ENCODE assay signal across 8 cellular contexts in the genomic region with DNA sequence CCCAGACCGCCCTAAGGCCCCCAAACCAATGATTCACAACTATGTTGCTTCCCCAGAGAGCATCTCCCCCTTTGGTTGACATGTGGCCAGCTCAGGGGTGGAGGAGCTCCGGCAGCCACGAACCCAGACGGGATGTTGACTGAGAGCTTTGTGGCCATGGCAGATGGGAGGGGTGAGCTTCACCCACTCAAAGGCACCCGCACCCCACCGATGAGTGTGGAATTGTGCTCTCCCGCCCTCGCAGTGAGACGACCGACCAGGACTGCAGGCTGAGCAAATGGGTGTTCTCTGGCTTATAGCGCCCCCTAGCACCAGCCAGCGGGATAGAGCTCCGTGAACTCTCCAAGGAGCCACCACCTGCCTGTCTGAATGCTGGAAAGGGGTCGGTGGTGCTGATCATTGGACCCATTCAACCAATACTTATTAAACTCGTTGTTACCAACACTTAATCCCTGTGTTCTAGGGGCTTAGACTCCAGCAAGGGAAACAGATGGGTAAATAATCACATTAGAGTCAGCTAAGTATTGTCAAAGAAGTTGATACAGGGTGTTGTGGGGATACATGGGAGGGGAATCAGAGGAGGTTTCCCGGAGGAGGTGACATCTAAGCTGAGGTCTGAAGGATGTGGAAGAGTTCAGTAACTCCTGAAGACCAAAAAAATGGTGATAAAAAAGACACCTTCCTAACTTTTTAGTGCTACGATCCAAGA. TPM values are rescaled to one million over a fixed set of nuclear protein-coding genes. Genes with fewer than 3 reads are reported as not detected.
DNase-seq lines count a peak whose midpoint lies in the region; ATAC-seq and TF ChIP-seq lines count a peak whose summit lies in the region.

No MANE protein-coding gene starts in this region.

- no peaks in the 10 kb centered on the region for H3K36me3 Mint-ChIP-seq in activated T-helper 17 cell treated with anti-CD3 and anti-CD28 coated beads, Interleukin-2, amount 50 U/mL, for 72 hours (ENCODE audit: low read depth)

- no peaks in the 10 kb centered on the region for H3K9me2 ChIP-seq in PC-3 (replicated peaks; ENCODE audit: low read length)

- H3K27me3 ChIP-seq in PC-3 (ENCODE audit: low read length) (peaks cover 2% of the 10 kb centered on the region; the same call in 1 of the 2 replicates), thoracic aorta (replicated peaks; ENCODE audit: insufficient read depth) (no peaks in the 10 kb centered on the region)

- POLR2A ChIA-PET in PC-3 (lab: Charles Lee; ENCODE audit: unreplicated experiment), result no interaction called here

- H3K36me3 ChIP-seq in PC-3 (ENCODE audit: low read depth, low read length), result no peaks in the 10 kb centered on the region
- no peaks in the 10 kb centered on the region for H3K36me3 ChIP-seq in thoracic aorta

- peak; percentile 53 for TF ChIP-seq CTCF in PC-3 (conservative IDR thresholded peaks at IDR 0.05; ENCODE audit: low read depth, low read length)
- TF ChIP-seq CTCF in thoracic aorta (IDR thresholded peaks at IDR 0.05), result peak; percentile 90

- no peaks in the 10 kb centered on the region for H3K9me3 Mint-ChIP-seq in activated T-helper 17 cell treated with anti-CD3 and anti-CD28 coated beads, Interleukin-2, amount 50 U/mL, for 72 hours

- no peak for ATAC-seq in PC-3
- ATAC-seq in activated T-helper 17 cell treated with anti-CD3 and anti-CD28 coated beads, Interleukin-2, amount 50 U/mL, for 72 hours (replicated peaks), result peak; percentile 75
- ATAC-seq in thoracic aorta (ENCODE audit: insufficient number of reproducible peaks, low FRiP score, low read depth), result no peak
- ATAC-seq in GM18502 (IDR thresholded peaks at IDR 0.05; ENCODE audit: poor library complexity, unreplicated experiment), result no peak

- H4K20me1 ChIP-seq in PC-3 (ENCODE audit: low read length), result no peaks in the 10 kb centered on the region

- H3K9me3 ChIP-seq in PC-3 (ENCODE audit: low read length) (no peaks in the 10 kb centered on the region), thoracic aorta (no peaks in the 10 kb centered on the region)

- H3K4me1 Mint-ChIP-seq in activated T-helper 17 cell treated with anti-CD3 and anti-CD28 coated beads, Interleukin-2, amount 50 U/mL, for 72 hours, result no peaks in the 10 kb centered on the region

- no peak overlapping the region for H3K27ac Mint-ChIP-seq in activated T-helper 17 cell treated with anti-CD3 and anti-CD28 coated beads, Interleukin-2, amount 50 U/mL, for 72 hours

- peaks cover 37% of the 10 kb centered on the region for H3K27me3 Mint-ChIP-seq in activated T-helper 17 cell treated with anti-CD3 and anti-CD28 coated beads, Interleukin-2, amount 50 U/mL, for 72 hours

- H3K4me3 ChIP-seq in PC-3 (ENCODE audit: low read length), result no peak overlapping the region
- no peak overlapping the region for H3K4me3 ChIP-seq in thoracic aorta

- intact Hi-C loops in PC-3 (cut with micrococcal nuclease), result loop anchor here (10.0 kb wide), 1 partner anchor 132 kb away; no protein-coding TSS in a partner anchor

- no peaks in the 10 kb centered on the region for H3K79me2 ChIP-seq in PC-3 (ENCODE audit: low read length)

- no peak overlapping the region for H3K4me3 Mint-ChIP-seq in activated T-helper 17 cell treated with anti-CD3 and anti-CD28 coated beads, Interleukin-2, amount 50 U/mL, for 72 hours

- no peak overlapping the region for H2AFZ ChIP-seq in PC-3 (ENCODE audit: low read length)

- peak; percentile 27 for DNase-seq in activated gamma-delta T cell treated with Interleukin-2 at 50 U/mL for 16 hours
- DNase-seq in activated gamma-delta T cell (lab: John Stamatoyannopoulos, UW), result no peak
- DNase-seq in PC-3, result peak; percentile 22
- DNase-seq in fibroblast of the conjunctiva (ENCODE audit: low read depth), result peak; percentile 86
- DNase-seq in occipital lobe (lab: John Stamatoyannopoulos, UW), result peak; percentile 44
- DNase-seq in thoracic aorta (ENCODE audit: low spot score), result peak; percentile 51

- no peak overlapping the region for H3K9ac ChIP-seq in PC-3 (ENCODE audit: low read length)

- BruUV-seq in PC-3 (replicated peaks; lab: Mats Ljungman, UMichigan), result no TSS peak

- H3K4me1 ChIP-seq in PC-3 (ENCODE audit: insufficient read depth, low read length), result no peaks in the 10 kb centered on the region
- peaks cover 0 to 5% of the 10 kb centered on the region in 2 donors for H3K4me1 ChIP-seq in thoracic aorta (ENCODE audit: control insufficient read depth in 1 of 2, low read depth in 2 of 2)

- H3K4me2 ChIP-seq in PC-3 (ENCODE audit: low read length), result no peak overlapping the region

- no peaks in the 10 kb centered on the region for H3F3A ChIP-seq in PC-3 (ENCODE audit: low read length, unreplicated experiment)

- H3K27ac ChIP-seq in PC-3 (ENCODE audit: low read length), result no peak overlapping the region
- H3K27ac ChIP-seq in thoracic aorta, result no peak overlapping the region

- CTCF ChIA-PET in PC-3 (lab: Charles Lee), result interaction anchor here (0.7 kb wide), 2 partner anchors 136 to 152 kb away, joined by 3 read pairs; no protein-coding TSS in a partner anchor

RNA-seq across cellular contexts. Expression of a gene that starts 4.5 kb away (rescaled TPM):
- total RNA-seq in PC-3 (2014; rRNA removed), result 0.12 TPM in 1 of 2 replicates, not detected in the other
- not detected for total RNA-seq in activated T-helper 17 cell treated with anti-CD3 and anti-CD28 coated beads, Interleukin-2, amount 50 U/mL, for 72 hours
- total RNA-seq in occipital lobe, result 11.5 TPM
- 100 to 1,000 TPM; 471 to 756 TPM for total RNA-seq in thoracic aorta

Comparison
In these comparisons a context has a peak if more than half of its experiments do, and no peak if none do; other contexts are left out.
1. RNA of a gene that starts 4.5 kb away (total RNA-seq): 471 to 756 TPM in thoracic aorta; 11.5 TPM in occipital lobe (single experiment), not detected in activated T-helper 17 cell treated with anti-CD3 and anti-CD28 coated beads, Interleukin-2, amount 50 U/mL, for 72 hours and 0.12 TPM in PC-3; every median in the first group is over 10 times any median in the second.